Comparison of ENCODE assay signal across 10 cellular contexts in genomic region chr16:24906199-24906808, GRCh38.
A peak's percentile ranks its signal among the peaks of the same experiment; 100 is the strongest.
DNase-seq lines count a peak whose midpoint lies in the region; TF ChIP-seq lines count a peak whose summit lies in the region.
"Had no signal": no experiment of that assay in that cellular context is flagged by ENCODE, and none has a peak within 500 bp of the region (broad histone marks: within the 10 kb centered on the region; RNA-seq: fewer than 3 reads in every experiment).

No MANE protein-coding gene starts in this region.

- TF ChIP-seq CTCF in AG09319 (IDR thresholded peaks at IDR 0.05; ENCODE audit: low read depth, low read length) (peak; percentile 40), GM13977 (IDR thresholded peaks at IDR 0.05; ENCODE audit: extremely low read depth, insufficient read depth, missing control alignments) (peak; percentile 33), adrenal gland (IDR thresholded peaks at IDR 0.05) (peak; percentile 30 to 54 (median 48)), uterus (IDR thresholded peaks at IDR 0.05) (peak in 2 of 4 experiments; percentile 9 to 15), suprapubic skin (IDR thresholded peaks at IDR 0.05) (peak in 1 of 2 donors; percentile 13)

- H3K4me3 ChIP-seq in adrenal gland = no peak overlapping the region
- H3K4me3 ChIP-seq in uterus = no peak overlapping the region
- no peak overlapping the region for H3K4me3 ChIP-seq in suprapubic skin

- WGBS in adrenal gland, 4 donors = 25 to 46% (median 37%) methylated on average over 10 to 14 of the region's 14 CpGs
- 57% methylated on average over 14 of the region's 14 CpGs for WGBS in suprapubic skin

- intact Hi-C loops in adrenal gland (cut with DNase I) (no loop called here), uterus (cut with DNase I; ENCODE audit: low total_unique reads) (no loop called here)

- in situ Hi-C loops in GM13977 (cut with MboI; ENCODE audit: low pct_unique_long_range_greater_than_20kb, low sequenced_read_pairs, unreplicated experiment) = no loop called here

- TF ChIP-seq POLR2A in adrenal gland (IDR thresholded peaks at IDR 0.05) (no peak), uterus (IDR thresholded peaks at IDR 0.05) (no peak), suprapubic skin (IDR thresholded peaks at IDR 0.05) (no peak)

- H3K4me1 ChIP-seq in adrenal gland (replicated peaks in 1 of 2) = no peaks in the 10 kb centered on the region
- H3K4me1 ChIP-seq in uterus = no peaks in the 10 kb centered on the region
- no peaks in the 10 kb centered on the region for H3K4me1 ChIP-seq in suprapubic skin

- TF ChIP-seq EP300 in suprapubic skin (IDR thresholded peaks at IDR 0.05) = no peak

- H3K27ac ChIP-seq in adrenal gland (no peak overlapping the region), uterus (no peak overlapping the region), suprapubic skin (no peak overlapping the region)

- DNase-seq in AG09319 (ENCODE audit: extremely low read depth, low read depth) = no peak
- no peak for DNase-seq in GM13977 (ENCODE audit: low spot score)
- no peak for DNase-seq in adrenal gland
- peak; percentile 9 for DNase-seq in kidney tubule cell (ENCODE audit: low spot score)
- DNase-seq in globus pallidus (ENCODE audit: low spot score) = no peak
- no peak for DNase-seq in uterus
- DNase-seq in pons (ENCODE audit: low spot score) = no peak
- DNase-seq in suprapubic skin (ENCODE audit: low spot score in 2 of 2) = no peak
- DNase-seq: activated CD4-positive, alpha-beta T cell treated with anti-CD3 and anti-CD28 coated beads for 36 hours; hypothalamus had no signal

- H3K27me3 ChIP-seq in adrenal gland (no peaks in the 10 kb centered on the region), uterus (no peaks in the 10 kb centered on the region), suprapubic skin (no peaks in the 10 kb centered on the region)

- H3K36me3 ChIP-seq in adrenal gland (replicated peaks in 1 of 2) = no peaks in the 10 kb centered on the region
- H3K36me3 ChIP-seq in uterus = no peaks in the 10 kb centered on the region
- no peaks in the 10 kb centered on the region for H3K36me3 ChIP-seq in suprapubic skin

- H3K9me3 ChIP-seq in adrenal gland (replicated peaks in 1 of 3) = no peaks in the 10 kb centered on the region
- H3K9me3 ChIP-seq in uterus = no peaks in the 10 kb centered on the region
- H3K9me3 ChIP-seq in suprapubic skin = no peaks in the 10 kb centered on the region
